ENCODE assay signal across 10 cellular contexts in the genomic region with DNA sequence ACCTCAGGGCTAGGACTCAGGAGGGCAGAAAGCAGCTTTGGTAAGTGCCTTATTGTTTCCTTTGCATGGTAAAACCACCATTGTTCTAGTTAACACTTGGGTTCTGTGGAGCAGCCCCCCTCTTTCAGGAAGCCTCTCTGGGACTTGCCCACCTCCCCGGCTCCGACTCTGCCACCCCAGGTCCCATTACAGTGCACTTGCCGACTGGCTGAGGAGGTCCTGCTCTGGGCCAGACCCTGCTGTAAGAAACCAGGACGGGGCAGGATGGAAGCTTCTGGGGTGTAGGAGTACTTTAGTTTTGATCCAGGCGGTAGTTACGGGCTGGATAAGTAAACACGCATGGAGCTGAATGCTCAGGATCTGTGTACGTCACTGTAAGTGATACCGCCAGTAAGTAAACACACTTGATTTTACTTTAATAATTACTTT. TPM values are rescaled to one million over a fixed set of nuclear protein-coding genes. Genes with fewer than 3 reads are reported as not detected.
DNase-seq lines count a peak whose midpoint lies in the region; ATAC-seq and TF ChIP-seq lines count a peak whose summit lies in the region.
"Had no signal": no experiment of that assay in that cellular context is flagged by ENCODE, and none has a peak within 500 bp of the region (broad histone marks: within the 10 kb centered on the region; RNA-seq: fewer than 3 reads in every experiment).

No MANE protein-coding gene starts in this region.

- H3K27me3 ChIP-seq in Peyer's patch (no peaks in the 10 kb centered on the region), parathyroid adenoma (ENCODE audit: control insufficient read depth, insufficient read depth, low read length) (no peaks in the 10 kb centered on the region)

- H3K4me3 ChIP-seq in Peyer's patch (no peak overlapping the region), parathyroid adenoma (ENCODE audit: low read depth, low read length) (no peak overlapping the region)

- peaks cover 0 to 49% (median 0%) of the 10 kb centered on the region in 3 donors for H3K36me3 ChIP-seq in Peyer's patch
- H3K36me3 ChIP-seq in parathyroid adenoma (ENCODE audit: control insufficient read depth, insufficient read depth, low read length): no peaks in the 10 kb centered on the region

- DNase-seq in Peyer's patch: peak in 2 of 3 donors; percentile 32 to 40
- DNase-seq in left cardiac atrium: peak; percentile 21
- no peak for DNase-seq in GDM1 (lab: John Stamatoyannopoulos, UW)
- DNase-seq in GF-D8 (lab: John Stamatoyannopoulos, UW): no peak
- DNase-seq in activated T-cell treated with anti-CD3 and anti-CD28 coated beads, Interleukin-2, amount 50 U/mL, for 1 hour: no peak
- no peak for DNase-seq in activated CD8-positive, alpha-beta memory T cell treated with anti-CD3 and anti-CD28 coated beads, Interleukin-2, amount 50 U/mL, for 48 hours
- DNase-seq: Kasumi-1, NCI-H446 had no signal

- H3K27ac ChIP-seq in C4-2B (peak overlapping the region; percentile 77), Peyer's patch (peak overlapping the region in 3 of 4 donors; percentile 10 to 68 (median 62)), parathyroid adenoma (peak overlapping the region; percentile 16)

- H3K9ac ChIP-seq in parathyroid adenoma: no peak overlapping the region

- no peak overlapping the region for H2AFZ ChIP-seq in parathyroid adenoma

- intact Hi-C loops in left cardiac atrium (cut with DNase I): no loop called here

- peaks cover 7% of the 10 kb centered on the region for H3K79me2 ChIP-seq in parathyroid adenoma

- TF ChIP-seq CTCF in C4-2B (conservative IDR thresholded peaks at IDR 0.05) (no peak), Peyer's patch (IDR thresholded peaks at IDR 0.05) (no peak), parathyroid adenoma (IDR thresholded peaks at IDR 0.05) (no peak)

- H3K9me3 ChIP-seq in Peyer's patch (no peaks in the 10 kb centered on the region), parathyroid adenoma (ENCODE audit: control insufficient read depth, low read length) (no peaks in the 10 kb centered on the region)

- no peak overlapping the region for H3K4me2 ChIP-seq in parathyroid adenoma (ENCODE audit: low read length)

- ATAC-seq in left cardiac atrium: peak; percentile 3 to 9

- no peak for TF ChIP-seq POLR2A in Peyer's patch (IDR thresholded peaks at IDR 0.05)

- H3K4me1 ChIP-seq in Peyer's patch: peaks cover 0 to 12% (median 0%) of the 10 kb centered on the region in 4 donors
- no peaks in the 10 kb centered on the region for H3K4me1 ChIP-seq in parathyroid adenoma

RNA-seq across cellular contexts. Expression of a gene that starts 25.4 kb away (rescaled TPM):
- 10 to 100 TPM; 33.1 to 63.0 (median 41.0) TPM for total RNA-seq in Peyer's patch
- 10 to 100 TPM; 19.8 to 21.4 TPM for total RNA-seq in left cardiac atrium

RNA-seq across cellular contexts. Expression of a gene that starts 41.4 kb away (rescaled TPM):
- total RNA-seq in Peyer's patch (1 to 10 TPM in 1 of 4 donors, under 1 TPM in 3; 0.09 to 1.7 (median 0.38) TPM), left cardiac atrium (1 to 10 TPM in 1 of 2 donors, under 1 TPM in 1; 0.32 to 4.8 TPM)

Comparison
In these comparisons a context has a peak if more than half of its experiments do, and no peak if none do; other contexts are left out.
1. H3K27ac ChIP-seq: peak in every context shown above with its lines; median percentile 77 in C4-2B; 62 in Peyer's patch; 16 in parathyroid adenoma.
2. DNase-seq: peak in Peyer's patch (2 of 3) and left cardiac atrium (single experiment); none in GDM1 (single experiment), GF-D8 (single experiment), activated T-cell treated with anti-CD3 and anti-CD28 coated beads, Interleukin-2, amount 50 U/mL, for 1 hour (single experiment) and activated CD8-positive, alpha-beta memory T cell treated with anti-CD3 and anti-CD28 coated beads, Interleukin-2, amount 50 U/mL, for 48 hours (single experiment).